ENCODE assay signal across 8 cellular contexts in the genomic region with DNA sequence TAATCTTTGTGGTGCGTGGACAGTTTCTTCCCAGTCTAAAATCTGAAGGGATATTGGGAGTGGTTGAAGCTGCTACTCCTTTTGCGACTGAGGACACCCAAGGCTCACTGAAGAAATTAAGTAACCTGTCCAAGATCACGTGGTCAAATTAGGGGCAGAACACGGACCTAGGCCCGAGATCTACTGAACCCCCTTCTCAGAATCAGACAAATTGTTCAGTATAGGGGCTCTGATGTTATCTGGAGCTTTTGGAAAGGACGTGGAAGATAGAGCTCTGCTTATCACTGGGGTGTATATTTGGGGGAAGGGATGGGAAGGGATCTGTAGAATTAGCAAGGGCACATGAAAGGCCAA. TPM values are rescaled to one million over a fixed set of nuclear protein-coding genes. Genes with fewer than 3 reads are reported as not detected.
DNase-seq lines count a peak whose midpoint lies in the region; ATAC-seq, FAIRE-seq and TF ChIP-seq lines count a peak whose summit lies in the region.

No MANE protein-coding gene starts in this region.

- no peaks in the 10 kb centered on the region for H3K36me3 Mint-ChIP-seq in stimulated activated naive CD8-positive, alpha-beta T cell treated with anti-CD3 and anti-CD28 coated beads, Interleukin-15, Interleukin-2, amounts not matched to agents 100 ng/mL and 50 ng/mL, for 24 hours (ENCODE audit: low read depth)
- H3K36me3 Mint-ChIP-seq in memory B cell, result no peaks in the 10 kb centered on the region

- no peaks in the 10 kb centered on the region for H4K20me1 ChIP-seq in K562 (replicated peaks; ENCODE audit: control insufficient read depth, insufficient read depth, low read length)

- peak; percentile 57 for FAIRE-seq in K562 (lab: Jason Lieb, UNC)

- H3K27ac ChIP-seq in K562 (ENCODE audit: extremely low read depth, low read depth, low read length), result peak overlapping the region; percentile 88

- peak overlapping the region; percentile 93 for H3K4me3 ChIP-seq in K562

- no TSS peak for BruUV-seq in K562 (replicated peaks; lab: Mats Ljungman, UMichigan)

- peaks cover 3 to 5% of the 10 kb centered on the region in 2 experiments; a peak in 2 of 5 replicates for H3K4me1 ChIP-seq in K562 (replicated peaks in 1 of 2; ENCODE audit: control insufficient read depth in 2 of 2, insufficient read depth in 2 of 2, low read length in 2 of 2)

- no peak for TF ChIP-seq POLR2A in K562 (conservative IDR thresholded peaks at IDR 0.05)

- POLR2A ChIA-PET in K562 (lab: Yijun Ruan, JAX), result interaction anchor here (0.6 to 1.0 kb wide), 2 partner anchors 15 to 111 kb away, joined by 3 to 4 read pairs; no protein-coding TSS in a partner anchor

- H3K79me2 ChIP-seq in K562 (ENCODE audit: control insufficient read depth, insufficient read depth, low read length), result peaks cover 13% of the 10 kb centered on the region; the same call in 2 of the 3 replicates

- H3K9me3 ChIP-seq in K562 (replicated peaks; ENCODE audit: control insufficient read depth, insufficient read depth, low read depth, low read length), result no peaks in the 10 kb centered on the region

- no peak; a peak in 1 of 6 replicates for TF ChIP-seq CTCF in K562 (IDR thresholded peaks at IDR 0.05 in 2 of 3, conservative IDR thresholded peaks at IDR 0.05 in 1 of 3; ENCODE audit: insufficient read depth in 2 of 3, low read depth in 1 of 3, low read length in 3 of 3)

- no peaks in the 10 kb centered on the region for H3K27me3 ChIP-seq in K562 (ENCODE audit: control insufficient read depth in 2 of 2, insufficient read depth in 2 of 2, low read length in 2 of 2)

- peak overlapping the region; percentile 85 to 100; a peak in 3 of 4 replicates for H3K9ac ChIP-seq in K562 (ENCODE audit: insufficient read depth in 1 of 2, low read depth in 2 of 2, low read length in 2 of 2)

- H3K4me1 Mint-ChIP-seq in stimulated activated naive CD8-positive, alpha-beta T cell treated with anti-CD3 and anti-CD28 coated beads, Interleukin-15, Interleukin-2, amounts not matched to agents 100 ng/mL and 50 ng/mL, for 24 hours (ENCODE audit: low read depth), result peaks cover 40% of the 10 kb centered on the region
- H3K4me1 Mint-ChIP-seq in memory B cell, result peaks cover 16% of the 10 kb centered on the region

- H3K4me2 ChIP-seq in K562 (ENCODE audit: insufficient read depth, low read length), result peak overlapping the region; percentile 93

- H3K9me1 ChIP-seq in K562 (ENCODE audit: control insufficient read depth, insufficient read depth, low read length), result no peaks in the 10 kb centered on the region

- peak overlapping the region; percentile 90 for H3K4me3 Mint-ChIP-seq in stimulated activated naive CD8-positive, alpha-beta T cell treated with anti-CD3 and anti-CD28 coated beads, Interleukin-15, Interleukin-2, amounts not matched to agents 100 ng/mL and 50 ng/mL, for 24 hours
- peak overlapping the region; percentile 94 for H3K4me3 Mint-ChIP-seq in memory B cell

- no peaks in the 10 kb centered on the region for H3K9me3 Mint-ChIP-seq in stimulated activated naive CD8-positive, alpha-beta T cell treated with anti-CD3 and anti-CD28 coated beads, Interleukin-15, Interleukin-2, amounts not matched to agents 100 ng/mL and 50 ng/mL, for 24 hours
- no peaks in the 10 kb centered on the region for H3K9me3 Mint-ChIP-seq in memory B cell

- TF ChIP-seq RAD21 in K562 (CRISPR knock-in tag; conservative IDR thresholded peaks at IDR 0.05 in 1 of 2, IDR thresholded peaks at IDR 0.05 in 1 of 2), result no peak

- ATAC-seq in stimulated activated naive CD8-positive, alpha-beta T cell treated with anti-CD3 and anti-CD28 coated beads, Interleukin-15, Interleukin-2, amounts not matched to agents 100 U/mL and 50 U/mL, for 24 hours, result no peak
- peak; percentile 17 for ATAC-seq in K562
- no peak for ATAC-seq in memory B cell (ENCODE audit: low read depth)
- ATAC-seq in HG02840 (IDR thresholded peaks at IDR 0.05; ENCODE audit: low FRiP score, unreplicated experiment), result no peak
- no peak for ATAC-seq in GM18909 (IDR thresholded peaks at IDR 0.05; ENCODE audit: poor library complexity, unreplicated experiment)

- peak overlapping the region; percentile 95 for H2AFZ ChIP-seq in K562 (ENCODE audit: low read depth, low read length)

- 5% methylated on average over 6 of the region's 6 CpGs for WGBS in K562 (ENCODE audit: insufficient coverage, low coverage, missing lambda C conversion rate)

- no peaks in the 10 kb centered on the region; the same call in 2 of the 3 replicates for H3K36me3 ChIP-seq in K562 (ENCODE audit: control insufficient read depth, insufficient read depth, low read length)

- peak overlapping the region; percentile 96 for H3K27ac Mint-ChIP-seq in stimulated activated naive CD8-positive, alpha-beta T cell treated with anti-CD3 and anti-CD28 coated beads, Interleukin-15, Interleukin-2, amounts not matched to agents 100 ng/mL and 50 ng/mL, for 24 hours
- H3K27ac Mint-ChIP-seq in memory B cell, result peak overlapping the region; percentile 79

- in situ Hi-C loops in K562 (cut with MboI), result no loop called here

- intact Hi-C loops in K562 (cut with micrococcal nuclease), result loop anchor here (10.0 kb wide), 2 partner anchors 141 to 461 kb away; no protein-coding TSS in a partner anchor

- DNase-seq in stimulated activated naive CD8-positive, alpha-beta T cell treated with anti-CD3 and anti-CD28 coated beads, Interleukin-15, Interleukin-2, amounts not matched to agents 100 U/mL and 50 U/mL, for 24 hours, result no peak
- DNase-seq in K562 (ENCODE audit: extremely low read depth in 1 of 4, low spot score in 3 of 4), result no peak
- DNase-seq in memory B cell (ENCODE audit: low spot score in 2 of 2), result no peak
- no peak for DNase-seq in stimulated activated naive CD4-positive, alpha-beta T cell (lab: John Stamatoyannopoulos, UW)
- no peak for DNase-seq in mucosa of gallbladder (ENCODE audit: low spot score)

- no peaks in the 10 kb centered on the region for H3K27me3 Mint-ChIP-seq in stimulated activated naive CD8-positive, alpha-beta T cell treated with anti-CD3 and anti-CD28 coated beads, Interleukin-15, Interleukin-2, amounts not matched to agents 100 ng/mL and 50 ng/mL, for 24 hours
- H3K27me3 Mint-ChIP-seq in memory B cell, result no peaks in the 10 kb centered on the region

- CTCF ChIA-PET in K562 (lab: Yijun Ruan, JAX; ENCODE audit: low intra/inter-chr PET ratio), result no interaction called here

- TF ChIP-seq EP300 in K562 (IDR thresholded peaks at IDR 0.05; ENCODE audit: low read length), result no peak

TF ChIP-seq in K562, 482 proteins besides CTCF, POLR2A, EP300 and RAD21 (continues in another document):
- TF ChIP-seq TOE1 (IDR thresholded peaks at IDR 0.05; ENCODE audit: borderline replicate concordance) (peak; percentile 93), TOE1 (CRISPR knock-in tag; IDR thresholded peaks at IDR 0.05; ENCODE audit: borderline replicate concordance, low read depth) (no peak), RAD51 (IDR thresholded peaks at IDR 0.05; ENCODE audit: borderline replicate concordance, low read depth) (peak; percentile 93)
- TF ChIP-seq, protein P1, sequence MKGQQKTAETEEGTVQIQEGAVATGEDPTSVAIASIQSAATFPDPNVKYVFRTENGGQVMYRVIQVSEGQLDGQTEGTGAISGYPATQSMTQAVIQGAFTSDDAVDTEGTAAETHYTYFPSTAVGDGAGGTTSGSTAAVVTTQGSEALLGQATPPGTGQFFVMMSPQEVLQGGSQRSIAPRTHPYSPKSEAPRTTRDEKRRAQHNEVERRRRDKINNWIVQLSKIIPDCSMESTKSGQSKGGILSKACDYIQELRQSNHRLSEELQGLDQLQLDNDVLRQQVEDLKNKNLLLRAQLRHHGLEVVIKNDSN (CRISPR knock-in tag; IDR thresholded peaks at IDR 0.05), result peak; percentile 57

RNA-seq across cellular contexts. Expression of gene TANGO6, which starts 0.9 kb away (rescaled TPM):
- 95.0 and 97.4 TPM in 2 replicates for total RNA-seq in K562 (2011; cell fraction: chromatin; rRNA removed; ENCODE audit: low replicate concordance)
- 43.9 and 44.3 TPM in 2 replicates for total RNA-seq in K562 (2011; cell fraction: nucleolus; rRNA removed)
- total RNA-seq in K562 (2011; cell fraction: nucleoplasm; rRNA removed), result 43.9 and 48.8 TPM in 2 replicates
- total RNA-seq in K562 (2014; rRNA removed) (10.9 and 12.2 TPM in 2 replicates), K562 (2014; rRNA removed; fragmentation: Illumina TruSeq; extraction: Trizol) (10.6 and 13.2 TPM in 2 replicates), K562 (2015; rRNA removed; fragmentation: Illumina TruSeq; extraction: Trizol) (9.7 and 10.4 TPM in 2 replicates), K562 (2021) (15.2 and 15.7 TPM in 2 replicates), mucosa of gallbladder (11.0 TPM)
- polyA plus RNA-seq in K562 (2011; rRNA removed) (9.4 and 9.6 TPM in 2 replicates), K562 (2014; fragmentation: Illumina TruSeq; extraction: Trizol) (7.1 TPM in 2 replicates), K562 (2014; fragmentation: Nextera tagmentation; extraction: Ambion mirVana) (1 to 10 TPM; 1.6 to 1.7 TPM), K562 (2014; rRNA removed) (3.9 and 5.5 TPM in 2 replicates)
- 7.2 and 7.5 TPM in 2 replicates for polyA plus RNA-seq in K562 (2011; cell fraction: cytosol; rRNA removed)
- polyA plus RNA-seq in K562 (2011; cell fraction: nucleus; rRNA removed), result 9.5 and 12.7 TPM in 2 replicates
- polyA plus RNA-seq in K562 (2012), result 5.7 and 6.1 TPM in 2 replicates
- polyA minus RNA-seq in K562 (2011; rRNA and poly(A)+ RNA removed), result 37.9 and 48.8 TPM in 2 replicates
- 16.8 and 28.3 TPM in 2 replicates for polyA minus RNA-seq in K562 (2011; cell fraction: cytosol; rRNA and poly(A)+ RNA removed)
- polyA minus RNA-seq in K562 (2011; cell fraction: nucleus; rRNA and poly(A)+ RNA removed), result 21.0 and 31.0 TPM in 2 replicates
